24 cellular contexts compared by ENCODE assay signal in genomic region chr7:48176356-48176893, GRCh38. TPM values are rescaled to one million over a fixed set of nuclear protein-coding genes. Genes with fewer than 3 reads are reported as not detected.
"Had no signal": no experiment of that assay in that cellular context is flagged by ENCODE, and none has a peak within 500 bp of the region (broad histone marks: within the 10 kb centered on the region; RNA-seq: fewer than 3 reads in every experiment).

No MANE protein-coding gene starts in this region.

- H3K27me3 ChIP-seq: cardiac muscle cell, colonic mucosa, esophagus squamous epithelium, left lung, pancreas, sigmoid colon had no signal

- H3K4me3 Mint-ChIP-seq: activated B cell treated with CpG ODN at 0.5 μM for 24 hours; activated CD8-positive, alpha-beta memory T cell treated with anti-CD3 and anti-CD28 coated beads, Interleukin-2, amount 10 ng/mL, durations not matched to agents 7 days and 5 days; activated CD8-positive, alpha-beta T cell treated with anti-CD3 and anti-CD28 coated beads, Interleukin-2, amount 10 ng/mL, durations not matched to agents 7 days and 5 days; nephron; stimulated activated effector memory CD8-positive, alpha-beta T cell treated with anti-CD3 and anti-CD28 coated beads, Interleukin-12 subunit alpha, Interleukin-12 subunit beta, amount 100 ng/mL, for 72 hours; stimulated activated naive CD8-positive, alpha-beta T cell treated with anti-CD3 and anti-CD28 coated beads, Interleukin-15, Interleukin-2, amounts not matched to agents 100 ng/mL and 50 ng/mL, for 24 hours had no signal

- H3K36me3 ChIP-seq: cardiac muscle cell, colonic mucosa, esophagus squamous epithelium, left lung, pancreas, prostate gland, sigmoid colon, thoracic aorta had no signal

- H3K9me3 ChIP-seq: colonic mucosa, esophagus squamous epithelium, left lung, pancreas, prostate gland, sigmoid colon, thoracic aorta had no signal

- H3K4me1 Mint-ChIP-seq: activated B cell treated with CpG ODN at 0.5 μM for 24 hours; activated CD8-positive, alpha-beta memory T cell treated with anti-CD3 and anti-CD28 coated beads, Interleukin-2, amount 10 ng/mL, durations not matched to agents 7 days and 5 days; nephron; stimulated activated effector memory CD8-positive, alpha-beta T cell treated with anti-CD3 and anti-CD28 coated beads, Interleukin-12 subunit alpha, Interleukin-12 subunit beta, amount 100 ng/mL, for 72 hours had no signal

- ATAC-seq: activated CD8-positive, alpha-beta memory T cell treated with anti-CD3 and anti-CD28 coated beads, Interleukin-2, amount 10 ng/mL, durations not matched to agents 7 days and 5 days; activated CD8-positive, alpha-beta T cell treated with anti-CD3 and anti-CD28 coated beads, Interleukin-2, amount 10 ng/mL, durations not matched to agents 7 days and 5 days; activated naive CD4-positive, alpha-beta T cell treated with anti-CD3 and anti-CD28 coated beads, Interleukin-2, amount 50 U/mL, for 72 hours; left lung; pancreas had no signal

- H3K36me3 Mint-ChIP-seq: activated CD8-positive, alpha-beta memory T cell treated with anti-CD3 and anti-CD28 coated beads, Interleukin-2, amount 10 ng/mL, durations not matched to agents 7 days and 5 days; activated naive CD4-positive, alpha-beta T cell treated with anti-CD3 and anti-CD28 coated beads, Interleukin-2, amount 50 U/mL, for 72 hours; stimulated activated effector memory CD8-positive, alpha-beta T cell treated with anti-CD3 and anti-CD28 coated beads, Interleukin-12 subunit alpha, Interleukin-12 subunit beta, amount 100 ng/mL, for 72 hours had no signal

- H3K27ac Mint-ChIP-seq: activated B cell treated with CpG ODN at 0.5 μM for 24 hours; activated CD8-positive, alpha-beta memory T cell treated with anti-CD3 and anti-CD28 coated beads, Interleukin-2, amount 10 ng/mL, durations not matched to agents 7 days and 5 days; activated CD8-positive, alpha-beta T cell treated with anti-CD3 and anti-CD28 coated beads, Interleukin-2, amount 10 ng/mL, durations not matched to agents 7 days and 5 days; activated naive CD4-positive, alpha-beta T cell treated with anti-CD3 and anti-CD28 coated beads, Interleukin-2, amount 50 U/mL, for 72 hours; nephron; stimulated activated effector memory CD8-positive, alpha-beta T cell treated with anti-CD3 and anti-CD28 coated beads, Interleukin-12 subunit alpha, Interleukin-12 subunit beta, amount 100 ng/mL, for 72 hours; stimulated activated naive CD8-positive, alpha-beta T cell treated with anti-CD3 and anti-CD28 coated beads, Interleukin-15, Interleukin-2, amounts not matched to agents 100 ng/mL and 50 ng/mL, for 24 hours had no signal

- DNase-seq: activated B cell treated with CpG ODN at 0.5 μM for 24 hours; activated CD8-positive, alpha-beta memory T cell treated with anti-CD3 and anti-CD28 coated beads, Interleukin-2, amount 10 ng/mL, durations not matched to agents 7 days and 5 days; activated CD8-positive, alpha-beta T cell treated with anti-CD3 and anti-CD28 coated beads, Interleukin-2, amount 10 ng/mL, durations not matched to agents 7 days and 5 days; activated naive CD4-positive, alpha-beta T cell; activated T-cell treated with anti-CD3 and anti-CD28 coated beads, Interleukin-2, amount 50 U/mL, for 48 hours; cerebellar nuclear complex; colonic mucosa; effector CD8-positive, alpha-beta T cell; esophagus squamous epithelium; left lung; pancreas; sigmoid colon; small intestine; stimulated activated CD4-positive, alpha-beta T cell treated with anti-CD3 and anti-CD28 coated beads, Interleukin-4, amount 100 ng/mL, for 24 hours had no signal

- H3K4me1 ChIP-seq: colonic mucosa, left lung, pancreas, prostate gland, sigmoid colon had no signal

- H3K27me3 Mint-ChIP-seq: stimulated activated naive CD8-positive, alpha-beta T cell treated with anti-CD3 and anti-CD28 coated beads, Interleukin-15, Interleukin-2, amounts not matched to agents 100 ng/mL and 50 ng/mL, for 24 hours had no signal

- H3K4me3 ChIP-seq: cardiac muscle cell, colonic mucosa, esophagus squamous epithelium, left lung, lung, pancreas, prostate gland, sigmoid colon, thoracic aorta had no signal

- H3K27ac ChIP-seq: cardiac muscle cell, colonic mucosa, epithelial cell of prostate, esophagus squamous epithelium, left lung, pancreas, prostate gland, sigmoid colon, thoracic aorta had no signal

- H3K9me3 Mint-ChIP-seq: activated B cell treated with CpG ODN at 0.5 μM for 24 hours; activated naive CD4-positive, alpha-beta T cell treated with anti-CD3 and anti-CD28 coated beads, Interleukin-2, amount 50 U/mL, for 72 hours; nephron; stimulated activated effector memory CD8-positive, alpha-beta T cell treated with anti-CD3 and anti-CD28 coated beads, Interleukin-12 subunit alpha, Interleukin-12 subunit beta, amount 100 ng/mL, for 72 hours; stimulated activated naive CD8-positive, alpha-beta T cell treated with anti-CD3 and anti-CD28 coated beads, Interleukin-15, Interleukin-2, amounts not matched to agents 100 ng/mL and 50 ng/mL, for 24 hours had no signal

RNA-seq across cellular contexts. Expression of gene ABCA13, which starts 5.2 kb away (rescaled TPM):
- total RNA-seq: activated B cell treated with CpG ODN at 0.5 μM for 24 hours; activated naive CD4-positive, alpha-beta T cell treated with anti-CD3 and anti-CD28 coated beads, Interleukin-2, amount 50 U/mL, for 72 hours; dermis microvascular lymphatic vessel endothelial cell; thoracic aorta had no signal
